14 cellular contexts compared by ENCODE assay signal in genomic region chr6:71038966-71039365, GRCh38.
"Had no signal": no experiment of that assay in that cellular context is flagged by ENCODE, and none has a peak within 500 bp of the region (broad histone marks: within the 10 kb centered on the region; RNA-seq: fewer than 3 reads in every experiment).

No MANE protein-coding gene starts in this region.

- FAIRE-seq: astrocyte, colon, frontal cortex, kidney had no signal

- H3K4me3 ChIP-seq: esophagus squamous epithelium, hepatocyte, sigmoid colon, suprapubic skin had no signal

- DNase-seq: activated CD4-positive, alpha-beta T cell treated with anti-CD3 and anti-CD28 coated beads, Interleukin-2, amount 10 ng/mL, durations not matched to agents 24 days and 14 days; activated naive CD4-positive, alpha-beta T cell treated with Interleukin-2 at 50 U/mL for 16 hours; activated naive CD8-positive, alpha-beta T cell treated with anti-CD3 and anti-CD28 coated beads, Interleukin-2, amount 50 U/mL, for 24 hours; esophagus squamous epithelium; kidney; sigmoid colon; stimulated activated CD4-positive, alpha-beta T cell treated with anti-CD3 and anti-CD28 coated beads, Interleukin-12 subunit alpha, Interleukin-12 subunit beta, amount 100 ng/mL, for 4 hours; stimulated activated CD4-positive, alpha-beta T cell treated with anti-CD3 and anti-CD28 coated beads, Interleukin-2, amount 100 ng/mL, for 48 hours; stimulated activated naive CD4-positive, alpha-beta T cell treated with Interleukin-2 at 50 U/mL for 16 hours had no signal
